2 cellular contexts compared by ENCODE assay signal in genomic region chr6:149476789-149477455, GRCh38.
TF ChIP-seq lines count a peak whose summit lies in the region.

No MANE protein-coding gene starts in this region.

TF ChIP-seq in HepG2, 621 proteins besides CTCF, POLR2A, EP300 and RAD21:
- peak; percentile 87 for TF ChIP-seq ZNF24 (IDR thresholded peaks at IDR 0.05)
- no peak for TF ChIP-seq RNF2 (conservative IDR thresholded peaks at IDR 0.05; ENCODE audit: low read depth)

TF ChIP-seq in K562, 482 proteins besides CTCF, POLR2A, EP300 and RAD21:
- TF ChIP-seq NFIX (CRISPR knock-in tag; IDR thresholded peaks at IDR 0.05; ENCODE audit: low read depth): no peak
- TF ChIP-seq ZNF24 (IDR thresholded peaks at IDR 0.05): peak; percentile 95
- peak; percentile 20; the same call in 1 of the 2 replicates for TF ChIP-seq PKNOX1 (IDR thresholded peaks at IDR 0.05)
